23 cellular contexts compared by ENCODE assay signal in genomic region chr3:52472239-52472783, GRCh38. TPM values are rescaled to one million over a fixed set of nuclear protein-coding genes. Genes with fewer than 3 reads are reported as not detected.
DNase-seq lines count a peak whose midpoint lies in the region; FAIRE-seq and TF ChIP-seq lines count a peak whose summit lies in the region.
"Had no signal": no experiment of that assay in that cellular context is flagged by ENCODE, and none has a peak within 500 bp of the region (broad histone marks: within the 10 kb centered on the region; RNA-seq: fewer than 3 reads in every experiment).

No MANE protein-coding gene starts in this region.

- TF ChIP-seq POLR2A in prostate gland (IDR thresholded peaks at IDR 0.05), result no peak

- H3K27ac Mint-ChIP-seq in dendritic cell treated with granulocyte-macrophage colony-stimulating factor and Interleukin-4, amounts not matched to agents 40 ng/mL and 50 ng/mL, for 4 days, result peak overlapping the region; percentile 85
- H3K27ac Mint-ChIP-seq: CD8-positive, alpha-beta T cell had no signal

- H3K4me1 ChIP-seq in prostate gland (replicated peaks), result peaks cover 29% of the 10 kb centered on the region
- H3K4me1 ChIP-seq: SJSA1, uterus had no signal

- peaks cover 76% of the 10 kb centered on the region for H3K4me1 Mint-ChIP-seq in dendritic cell treated with granulocyte-macrophage colony-stimulating factor and Interleukin-4, amounts not matched to agents 40 ng/mL and 50 ng/mL, for 4 days (ENCODE audit: low read depth)

- H3K4me3 ChIP-seq in prostate gland, result no peak overlapping the region
- H3K4me3 ChIP-seq: coronary artery, GM23248, K562, SJSA1, skin epidermis, uterus had no signal

- H3K27me3 Mint-ChIP-seq in dendritic cell treated with granulocyte-macrophage colony-stimulating factor and Interleukin-4, amounts not matched to agents 40 ng/mL and 50 ng/mL, for 4 days, result no peaks in the 10 kb centered on the region

- CTCF ChIA-PET in GM10248 (lab: Yijun Ruan, JAX), result interaction anchor here (0.8 to 7.6 kb wide), 9 partner anchors 9 to 90 kb away, joined by 3 to 53 read pairs (median 4); no protein-coding TSS in a partner anchor

- H3K27me3 ChIP-seq in prostate gland (replicated peaks; ENCODE audit: insufficient read depth), result no peaks in the 10 kb centered on the region
- H3K27me3 ChIP-seq: breast epithelium, SJSA1, uterus had no signal

- no peak overlapping the region; the same call in 1 of the 2 replicates for H3K27ac ChIP-seq in C4-2B
- peak overlapping the region; percentile 25 to 82 for H3K27ac ChIP-seq in prostate gland
- H3K27ac ChIP-seq: GM23248, SJSA1, uterus had no signal

- no peaks in the 10 kb centered on the region for H3K9me3 Mint-ChIP-seq in dendritic cell treated with granulocyte-macrophage colony-stimulating factor and Interleukin-4, amounts not matched to agents 40 ng/mL and 50 ng/mL, for 4 days
- H3K9me3 Mint-ChIP-seq: CD8-positive, alpha-beta T cell had no signal

- H3K36me3 Mint-ChIP-seq in dendritic cell treated with granulocyte-macrophage colony-stimulating factor and Interleukin-4, amounts not matched to agents 40 ng/mL and 50 ng/mL, for 4 days (ENCODE audit: low read depth), result peaks cover 81% of the 10 kb centered on the region

- no peaks in the 10 kb centered on the region for H3K9me3 ChIP-seq in prostate gland
- H3K9me3 ChIP-seq: breast epithelium, SJSA1, uterus had no signal

- TF ChIP-seq CTCF in C4-2B (conservative IDR thresholded peaks at IDR 0.05) (peak; percentile 38), LNCAP (IDR thresholded peaks at IDR 0.05) (peak; percentile 5), prostate gland (IDR thresholded peaks at IDR 0.05) (no peak), GM10248 (IDR thresholded peaks at IDR 0.05; ENCODE audit: control extremely low read depth, extremely low read depth, low read depth, missing control alignments) (no peak)

- H3K4me3 Mint-ChIP-seq in dendritic cell treated with granulocyte-macrophage colony-stimulating factor and Interleukin-4, amounts not matched to agents 40 ng/mL and 50 ng/mL, for 4 days, result peak overlapping the region; percentile 26
- H3K4me3 Mint-ChIP-seq: CD8-positive, alpha-beta T cell had no signal

- intact Hi-C loops in dendritic cell treated with granulocyte-macrophage colony-stimulating factor and Interleukin-4, amounts not matched to agents 40 ng/mL and 50 ng/mL, for 4 days (cut with micrococcal nuclease), result loop anchor here (2.0 kb wide), 1 partner anchor 26 kb away; no protein-coding TSS in a partner anchor
- intact Hi-C loops in prostate gland (cut with DNase I), result loop anchor here (10.0 kb wide), 1 partner anchor 212 kb away; the partner anchor contains the start of genes GNL3 and PBRM1

- no peak for FAIRE-seq in urothelium cell line (lab: Jason Lieb, UNC)
- FAIRE-seq: K562, keratinocyte had no signal

- DNase-seq in prostate gland (ENCODE audit: low spot score), result no peak
- no peak for DNase-seq in activated effector memory CD4-positive, alpha-beta T cell treated with anti-CD3 and anti-CD28 coated beads, Interleukin-2, amount 50 U/mL, for 16 hours
- DNase-seq in GM10248 (ENCODE audit: extremely low spot score), result no peak
- no peak for DNase-seq in urothelium cell line (ENCODE audit: low spot score)
- DNase-seq: activated CD4-positive, alpha-beta T cell treated with anti-CD3 and anti-CD28 coated beads for 1 hour; NCI-H1417 treated with DMSO at 0.1 percent for 48 hours; NCI-H446; T-helper 1 cell had no signal

- WGBS in prostate gland, result 70% methylated on average over 12 of the region's 12 CpGs

- peaks cover 26 to 32% of the 10 kb centered on the region in 2 donors for H3K36me3 ChIP-seq in prostate gland
- H3K36me3 ChIP-seq: breast epithelium, uterus had no signal

- POLR2A ChIA-PET in GM10248 (lab: Yijun Ruan, JAX), result no interaction called here

RNA-seq across cellular contexts. Expression of gene NISCH, which starts 16.9 kb away (rescaled TPM):
- total RNA-seq in prostate gland, result 100 to 1,000 TPM; 107 to 277 TPM

RNA-seq across cellular contexts. Expression of gene TNNC1, which starts 18.5 kb away (rescaled TPM):
- 100 to 1,000 TPM in 1 of 2 donors, 1 to 10 TPM in 1; 2.7 to 109 TPM for total RNA-seq in prostate gland
- total RNA-seq: glomerular endothelial cell, GM23248, lung microvascular endothelial cell, pulmonary artery endothelial cell had no signal

RNA-seq across cellular contexts. Expression of gene STAB1, which starts 22.8 kb away (rescaled TPM):
- 10 to 100 TPM; 21.8 to 68.6 TPM for total RNA-seq in prostate gland
- total RNA-seq: GM23248, SJSA1 had no signal

RNA-seq across cellular contexts. Expression of gene SEMA3G, which starts 27.4 kb away (rescaled TPM):
- total RNA-seq in prostate gland, result 1 to 10 TPM; 3.5 to 7.6 TPM
- total RNA-seq: GM23248 had no signal

Comparison
In these comparisons a context has a peak if more than half of its experiments do, and no peak if none do; other contexts are left out.
1. CTCF ChIP-seq: peak in C4-2B (single experiment) and LNCAP (single experiment); none in prostate gland (0 of 4) and GM10248 (single experiment).